17 cellular contexts compared by ENCODE assay signal in genomic region chr2:65326276-65326675, GRCh38.
"Had no signal": no experiment of that assay in that cellular context is flagged by ENCODE, and none has a peak within 500 bp of the region (broad histone marks: within the 10 kb centered on the region; RNA-seq: fewer than 3 reads in every experiment).

No MANE protein-coding gene starts in this region.

- H3K27me3 ChIP-seq: brain microvascular endothelial cell, gastrocnemius medialis, heart left ventricle, stomach, testis had no signal

- H3K9me3 ChIP-seq: gastrocnemius medialis, heart left ventricle, stomach, testis had no signal

- H3K4me3 ChIP-seq: gastrocnemius medialis, heart left ventricle, lung, stomach, testis had no signal

- H3K27ac ChIP-seq: brain microvascular endothelial cell, gastrocnemius medialis, heart left ventricle, parathyroid adenoma, stomach, testis had no signal

- H3K4me1 ChIP-seq: gastrocnemius medialis, parathyroid adenoma, stomach, testis had no signal

- H3K36me3 ChIP-seq: gastrocnemius medialis had no signal

- DNase-seq: activated CD4-positive, CD25-positive, alpha-beta regulatory T cell treated with anti-CD3 and anti-CD28 coated beads, Interleukin-2, amount 50 U/mL, for 72 hours; activated naive CD4-positive, alpha-beta T cell treated with Interleukin-2 at 50 U/mL for 16 hours; activated T-cell treated with anti-CD3 and anti-CD28 coated beads for 4 hours; anterior cingulate cortex; brain microvascular endothelial cell; effector CD8-positive, alpha-beta T cell; gastrocnemius medialis; heart left ventricle; left colon; naive B cell; stimulated activated CD4-positive, alpha-beta T cell treated with anti-CD3 and anti-CD28 coated beads, Interleukin-12 subunit alpha, Interleukin-12 subunit beta, amount 100 ng/mL, for 4 hours; stimulated activated CD4-positive, alpha-beta T cell treated with anti-CD3 and anti-CD28 coated beads, Interleukin-2, amount 100 ng/mL, for 24 hours; stomach; T-helper 9 cell; testis had no signal

- ATAC-seq: gastrocnemius medialis, heart left ventricle, left colon had no signal
